ENCODE assay signal across 35 cellular contexts in genomic region chr18:61189376-61189775, GRCh38.
"Had no signal": no experiment of that assay in that cellular context is flagged by ENCODE, and none has a peak within 500 bp of the region (broad histone marks: within the 10 kb centered on the region; RNA-seq: fewer than 3 reads in every experiment).

No MANE protein-coding gene starts in this region.

- H3K27me3 ChIP-seq: MG63 had no signal

- H3K4me2 ChIP-seq: KMS-11 had no signal

- DNase-seq: Karpas-422, Kasumi-1, KBM-7, KG1, MG63, MM.1S, MV-4-11, NCI-H1048, NCI-H1092, NCI-H1092 treated with DMSO at 0.1 percent for 48 hours, NCI-H1105, NCI-H1105 treated with DMSO at 0.1 percent for 48 hours, NCI-H1417, NCI-H1417 treated with DMSO at 0.1 percent for 48 hours, NCI-H1436, NCI-H1436 treated with DMSO at 0.1 percent for 48 hours, NCI-H146, NCI-H1694, NCI-H1694 treated with DMSO at 0.1 percent for 48 hours, NCI-H187, NCI-H187 treated with DMSO at 0.1 percent for 48 hours, NCI-H1930, NCI-H2029, NCI-H2029 treated with DMSO at 0.1 percent for 48 hours, NCI-H2081, NCI-H2081 treated with DMSO at 0.1 percent for 48 hours, NCI-H2107, NCI-H2171, NCI-H2171 treated with DMSO at 0.1 percent for 48 hours, NCI-H2227 treated with DMSO at 0.1 percent for 48 hours, NCI-H226, NCI-H345, NCI-H446, NCI-H446 treated with DMSO at 0.1 percent for 48 hours had no signal

- H3K36me3 ChIP-seq: MG63 had no signal

- H3K27ac ChIP-seq: KMS-11 had no signal

- H3K9ac ChIP-seq: KMS-11 had no signal

- H3K9me3 ChIP-seq: MG63 had no signal

- H3K4me3 ChIP-seq: MG63 had no signal
